In the genomic region with DNA sequence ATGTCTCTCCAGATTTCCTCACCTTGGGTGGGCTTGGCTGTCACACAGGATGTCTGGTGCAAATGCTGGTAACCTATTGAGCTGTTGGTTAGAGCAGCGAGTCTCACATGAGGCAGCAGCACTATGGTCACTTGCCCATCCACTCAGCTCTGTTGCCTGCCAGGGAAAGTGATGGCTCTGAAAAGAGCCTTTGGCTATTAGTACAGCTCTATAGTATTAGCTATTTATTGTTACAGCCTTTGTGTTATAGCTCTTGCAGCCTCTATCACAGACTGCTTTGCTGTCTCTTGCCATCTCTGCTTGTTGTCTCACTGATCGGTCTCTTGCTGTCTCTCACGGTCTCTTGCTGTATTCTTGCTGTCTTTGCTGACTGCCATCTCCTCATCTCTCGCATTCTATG, we compare ENCODE assay signal across 23 cellular contexts.
DNase-seq lines count a peak whose midpoint lies in the region; ATAC-seq and TF ChIP-seq lines count a peak whose summit lies in the region.
"Had no signal": no experiment of that assay in that cellular context is flagged by ENCODE, and none has a peak within 500 bp of the region (broad histone marks: within the 10 kb centered on the region; RNA-seq: fewer than 3 reads in every experiment).

No MANE protein-coding gene starts in this region.

- H3K9me3 ChIP-seq in esophagus muscularis mucosa = no peaks in the 10 kb centered on the region
- H3K9me3 ChIP-seq: A549; BE2C; BLaER1 treated with 17β-estradiol and CSF1 and Interleukin-3, amounts not matched to agents 10 nM and 100 nM; HAP-1 had no signal

- H3K9me3 Mint-ChIP-seq in activated T-cell treated with anti-CD3 and anti-CD28 coated beads, Interleukin-2, amount 50 U/mL, for 4 hours = no peaks in the 10 kb centered on the region
- H3K9me3 Mint-ChIP-seq: CD4-positive, alpha-beta memory T cell; HFFc6 had no signal

- intact Hi-C loops in esophagus muscularis mucosa (cut with DNase I) = loop anchor here (5.0 kb wide), 1 partner anchor 341 kb away; no protein-coding TSS in a partner anchor

- peak; percentile 11 for DNase-seq in NCI-H748 (lab: John Stamatoyannopoulos, UW; ENCODE audit: unreplicated experiment)
- no peak for DNase-seq in NCI-H748 treated with DMSO at 0.1 percent for 48 hours (lab: John Stamatoyannopoulos, UW)
- DNase-seq in NCI-H146 (lab: John Stamatoyannopoulos, UW) = peak; percentile 57
- DNase-seq in esophagus muscularis mucosa (ENCODE audit: extremely low spot score) = peak; percentile 90
- DNase-seq in activated T-cell treated with anti-CD3 and anti-CD28 coated beads, Interleukin-2, amount 50 U/mL, for 4 hours = no peak
- DNase-seq: 8988T; ACHN; AML-193; BE2C; Calu3; CD4-positive, alpha-beta memory T cell; COR-L47; DMS79; EL; GDM1; GOT3; HFFc6 had no signal

- H3K4me1 Mint-ChIP-seq in activated T-cell treated with anti-CD3 and anti-CD28 coated beads, Interleukin-2, amount 50 U/mL, for 4 hours (ENCODE audit: low read depth) = no peaks in the 10 kb centered on the region
- H3K4me1 Mint-ChIP-seq: CD4-positive, alpha-beta memory T cell had no signal

- no peak for ATAC-seq in activated T-cell treated with anti-CD3 and anti-CD28 coated beads, Interleukin-2, amount 50 U/mL, for 4 hours
- ATAC-seq in HG02973 (IDR thresholded peaks at IDR 0.05; ENCODE audit: unreplicated experiment) (no peak), GM19397 (IDR thresholded peaks at IDR 0.05; ENCODE audit: unreplicated experiment) (no peak)
- ATAC-seq: A549, GM12878 had no signal

- H3K27me3 ChIP-seq in esophagus muscularis mucosa = no peaks in the 10 kb centered on the region
- H3K27me3 ChIP-seq: BE2C; BLaER1 treated with 17β-estradiol and CSF1 and Interleukin-3, amounts not matched to agents 10 nM and 100 nM had no signal

- TF ChIP-seq EP300 in esophagus muscularis mucosa (IDR thresholded peaks at IDR 0.05) = no peak

- TF ChIP-seq POLR2A in esophagus muscularis mucosa (IDR thresholded peaks at IDR 0.05; ENCODE audit: low read depth) = no peak

- no peaks in the 10 kb centered on the region for H3K36me3 Mint-ChIP-seq in activated T-cell treated with anti-CD3 and anti-CD28 coated beads, Interleukin-2, amount 50 U/mL, for 4 hours (ENCODE audit: insufficient read depth)
- H3K36me3 Mint-ChIP-seq: CD4-positive, alpha-beta memory T cell had no signal

- H3K4me3 ChIP-seq in esophagus muscularis mucosa = no peak overlapping the region
- H3K4me3 ChIP-seq: A549; BLaER1 treated with 17β-estradiol and CSF1 and Interleukin-3, amounts not matched to agents 10 nM and 100 nM; GM12878; HAP-1 had no signal

- no peaks in the 10 kb centered on the region for H3K27me3 Mint-ChIP-seq in activated T-cell treated with anti-CD3 and anti-CD28 coated beads, Interleukin-2, amount 50 U/mL, for 4 hours (ENCODE audit: low read depth)

- H3K4me3 Mint-ChIP-seq in activated T-cell treated with anti-CD3 and anti-CD28 coated beads, Interleukin-2, amount 50 U/mL, for 4 hours = no peak overlapping the region
- H3K4me3 Mint-ChIP-seq: CD4-positive, alpha-beta memory T cell; HFFc6 had no signal

- TF ChIP-seq CTCF in esophagus muscularis mucosa (IDR thresholded peaks at IDR 0.05) = no peak

- no peak overlapping the region for H3K27ac ChIP-seq in esophagus muscularis mucosa (replicated peaks in 1 of 4)
- H3K27ac ChIP-seq: A549; BLaER1 treated with 17β-estradiol and CSF1 and Interleukin-3, amounts not matched to agents 10 nM and 100 nM had no signal

- H3K36me3 ChIP-seq in esophagus muscularis mucosa = no peaks in the 10 kb centered on the region
- H3K36me3 ChIP-seq: BE2C; BLaER1 treated with 17β-estradiol and CSF1 and Interleukin-3, amounts not matched to agents 10 nM and 100 nM; HAP-1 had no signal

- 96% methylated on average over 4 of the region's 4 CpGs for WGBS in esophagus muscularis mucosa

- H3K4me1 ChIP-seq in esophagus muscularis mucosa = no peaks in the 10 kb centered on the region
- H3K4me1 ChIP-seq: A549, BE2C, HAP-1 had no signal

Comparison
In these comparisons a context has a peak if more than half of its experiments do, and no peak if none do; other contexts are left out.
1. DNase-seq: peak in NCI-H748 (single experiment), NCI-H146 (single experiment) and esophagus muscularis mucosa (single experiment); none in NCI-H748 treated with DMSO at 0.1 percent for 48 hours (single experiment) and activated T-cell treated with anti-CD3 and anti-CD28 coated beads, Interleukin-2, amount 50 U/mL, for 4 hours (single experiment).